Comparison of ENCODE assay signal across 8 cellular contexts in genomic region chr1:115980998-115981993, GRCh38. TPM values are rescaled to one million over a fixed set of nuclear protein-coding genes. Genes with fewer than 3 reads are reported as not detected.
DNase-seq lines count a peak whose midpoint lies in the region; ATAC-seq and TF ChIP-seq lines count a peak whose summit lies in the region.

No MANE protein-coding gene starts in this region.

- no peaks in the 10 kb centered on the region for H3K4me1 ChIP-seq in mucosa of descending colon (ENCODE audit: low read depth)

- intact Hi-C loops in Right ventricle myocardium inferior (cut with DNase I) (loop anchor here (5.0 kb wide), 1 partner anchor 174 kb away; no protein-coding TSS in a partner anchor), Right ventricle myocardium superior (cut with DNase I) (no loop called here), mucosa of descending colon (cut with DNase I, micrococcal nuclease) (loop anchor here in 1 of 2 donors (5.0 kb wide), 1 partner anchor 174 kb away; no protein-coding TSS in a partner anchor)

- no peak for DNase-seq in Right ventricle myocardium inferior (ENCODE audit: missing footprints)
- DNase-seq in Right ventricle myocardium superior, result no peak
- DNase-seq in HuH-7.5 (ENCODE audit: low spot score), result peak; percentile 60
- peak; percentile 13 for DNase-seq in SHP77 treated with DMSO at 0.1 percent for 48 hours (lab: John Stamatoyannopoulos, UW)
- DNase-seq in epidermal melanocyte (ENCODE audit: insufficient read length, low spot score), result peak; percentile 74
- peak in 1 of 3 donors; percentile 24 for DNase-seq in mucosa of descending colon

- no peaks in the 10 kb centered on the region for H3K36me3 ChIP-seq in mucosa of descending colon (ENCODE audit: low read depth)

- no peaks in the 10 kb centered on the region for H3K9me3 ChIP-seq in mucosa of descending colon

- TF ChIP-seq CTCF in mucosa of descending colon (IDR thresholded peaks at IDR 0.05), result no peak

- H3K4me3 ChIP-seq in mucosa of descending colon, result no peak overlapping the region

- ATAC-seq in Right ventricle myocardium inferior, result peak; percentile 38
- no peak for ATAC-seq in Right ventricle myocardium superior (ENCODE audit: poor library complexity)
- ATAC-seq in mucosa of descending colon, result peak; percentile 53
- no peak for ATAC-seq in GM18858 (IDR thresholded peaks at IDR 0.05; ENCODE audit: unreplicated experiment)
- no peak for ATAC-seq in HG03025 (IDR thresholded peaks at IDR 0.05; ENCODE audit: low FRiP score, unreplicated experiment)

RNA-seq across cellular contexts. Expression of gene SLC22A15, which starts 5.0 kb away (rescaled TPM):
- total RNA-seq in Right ventricle myocardium inferior, result 10.3 TPM
- 10.7 TPM for total RNA-seq in Right ventricle myocardium superior
- total RNA-seq in mucosa of descending colon, result 1 to 10 TPM; 2.0 to 2.7 (median 2.4) TPM

Comparison
In these comparisons a context has a peak if more than half of its experiments do, and no peak if none do; other contexts are left out.
1. ATAC-seq: peak in Right ventricle myocardium inferior (single experiment) and mucosa of descending colon (single experiment); none in Right ventricle myocardium superior (single experiment), GM18858 (single experiment) and HG03025 (single experiment).
2. DNase-seq: peak in HuH-7.5 (single experiment), SHP77 treated with DMSO at 0.1 percent for 48 hours (single experiment) and epidermal melanocyte (single experiment); none in Right ventricle myocardium inferior (single experiment) and Right ventricle myocardium superior (single experiment).